Comparison of ENCODE assay signal across 19 cellular contexts in genomic region chr21:16181024-16181423, GRCh38.
DNase-seq lines count a peak whose midpoint lies in the region; ATAC-seq and TF ChIP-seq lines count a peak whose summit lies in the region.
"Had no signal": no experiment of that assay in that cellular context is flagged by ENCODE, and none has a peak within 500 bp of the region (broad histone marks: within the 10 kb centered on the region; RNA-seq: fewer than 3 reads in every experiment).

No MANE protein-coding gene starts in this region.

- H4K20me1 ChIP-seq in GM23338 (replicated peaks; ENCODE audit: insufficient read depth): no peaks in the 10 kb centered on the region

- no peaks in the 10 kb centered on the region for H3K9me3 Mint-ChIP-seq in GM23338
- no peaks in the 10 kb centered on the region for H3K9me3 Mint-ChIP-seq in osteocyte (ENCODE audit: unreplicated experiment)
- H3K9me3 Mint-ChIP-seq: CD8-positive, alpha-beta T cell; T-cell had no signal

- H3K36me3 ChIP-seq in GM23338 (ENCODE audit: insufficient read depth): no peaks in the 10 kb centered on the region

- TF ChIP-seq CTCF in GM23338 (conservative IDR thresholded peaks at IDR 0.05; ENCODE audit: low read depth in 2 of 2) (no peak), astrocyte of the cerebellum (IDR thresholded peaks at IDR 0.05; ENCODE audit: low read depth, low read length, missing control alignments) (no peak), fibroblast of the aortic adventitia (IDR thresholded peaks at IDR 0.05; ENCODE audit: insufficient read depth, low read length) (no peak), osteocyte (IDR thresholded peaks at IDR 0.05) (no peak)

- POLR2A ChIA-PET in HEK293T (lab: Yijun Ruan, JAX): interaction anchor here (1.2 kb wide), 1 partner anchor 21 kb away, joined by 3 read pairs; no protein-coding TSS in a partner anchor

- H3K27ac ChIP-seq in GM23338 (ENCODE audit: low read depth): no peak overlapping the region

- H3K4me3 ChIP-seq in GM23338 (no peak overlapping the region), astrocyte of the cerebellum (ENCODE audit: low read depth, low read length) (no peak overlapping the region), fibroblast of the aortic adventitia (ENCODE audit: low read depth, low read length) (no peak overlapping the region)

- H3K27me3 ChIP-seq in GM23338 (ENCODE audit: insufficient read depth): no peaks in the 10 kb centered on the region

- no peaks in the 10 kb centered on the region for H3K9me2 ChIP-seq in GM23338 (ENCODE audit: insufficient read depth)

- no peaks in the 10 kb centered on the region for H3F3A ChIP-seq in GM23338 (replicated peaks; ENCODE audit: low read depth)

- in situ Hi-C loops in astrocyte of the cerebellum (cut with HindIII; ENCODE audit: low sequenced_read_pairs): no loop called here

- H3K4me1 Mint-ChIP-seq in GM23338: peaks cover 25% of the 10 kb centered on the region
- peaks cover 22% of the 10 kb centered on the region for H3K4me1 Mint-ChIP-seq in osteocyte (ENCODE audit: unreplicated experiment)
- H3K4me1 Mint-ChIP-seq: immature natural killer cell, T-cell had no signal

- H3K4me3 Mint-ChIP-seq in GM23338: no peak overlapping the region
- no peak overlapping the region for H3K4me3 Mint-ChIP-seq in osteocyte (ENCODE audit: unreplicated experiment)
- H3K4me3 Mint-ChIP-seq: CD8-positive, alpha-beta T cell; immature natural killer cell; T-cell had no signal

- H3K36me3 Mint-ChIP-seq in GM23338 (ENCODE audit: low read depth) (no peaks in the 10 kb centered on the region), osteocyte (ENCODE audit: unreplicated experiment) (no peaks in the 10 kb centered on the region)
- H3K36me3 Mint-ChIP-seq: CD8-positive, alpha-beta T cell; immature natural killer cell; T-cell had no signal

- ATAC-seq in GM23338: no peak
- no peak for ATAC-seq in HG03378 (IDR thresholded peaks at IDR 0.05; ENCODE audit: unreplicated experiment)
- ATAC-seq: CD8-positive, alpha-beta T cell; esophagus mucosa; T-cell had no signal

- H3K27ac Mint-ChIP-seq in GM23338 (peak overlapping the region; percentile 62; the same call in 1 of the 2 replicates), osteocyte (ENCODE audit: unreplicated experiment) (peak overlapping the region; percentile 63)
- H3K27ac Mint-ChIP-seq: CD8-positive, alpha-beta T cell; immature natural killer cell; T-cell had no signal

- H3K4me1 ChIP-seq in GM23338 (ENCODE audit: insufficient read depth): no peaks in the 10 kb centered on the region; the same call in 1 of the 2 replicates

- CTCF ChIA-PET in HEK293T (lab: Yijun Ruan, JAX): no interaction called here

- no peak for DNase-seq in GM23338 (ENCODE audit: low spot score)
- peak; percentile 58 for DNase-seq in astrocyte of the cerebellum (ENCODE audit: low read depth)
- DNase-seq in fibroblast of the aortic adventitia (ENCODE audit: low read depth): peak; percentile 58
- no peak for DNase-seq in osteocyte (ENCODE audit: extremely low spot score, unreplicated experiment)
- DNase-seq in epidermal melanocyte (ENCODE audit: insufficient read length, low spot score): no peak
- DNase-seq in HK-2 (ENCODE audit: unreplicated experiment): no peak
- DNase-seq in HEK293T (ENCODE audit: extremely low spot score): no peak
- DNase-seq: activated CD4-positive, alpha-beta T cell treated with anti-CD3 and anti-CD28 coated beads, Interleukin-2, amount 50 U/mL, for 1 hour; activated naive CD4-positive, alpha-beta T cell; CD8-positive, alpha-beta T cell; DMS79 treated with DMSO at 0.1 percent for 48 hours; head of caudate nucleus; immature natural killer cell; NCI-H2081; NCI-H524 treated with DMSO at 0.1 percent for 48 hours; SHP77; T-cell had no signal

- no peak overlapping the region for H3K4me2 ChIP-seq in GM23338

- H3K27me3 Mint-ChIP-seq in GM23338 (ENCODE audit: insufficient read depth, low read depth, poor library complexity): peaks cover 2% of the 10 kb centered on the region
- H3K27me3 Mint-ChIP-seq in osteocyte (ENCODE audit: unreplicated experiment): no peaks in the 10 kb centered on the region

- H2AFZ ChIP-seq in GM23338: no peak overlapping the region

- H3K79me2 ChIP-seq in GM23338 (replicated peaks; ENCODE audit: insufficient read depth): no peaks in the 10 kb centered on the region

TF ChIP-seq in GM23338, 12 proteins besides CTCF, POLR2A, EP300 and RAD21 (continues in another document):
- TF ChIP-seq NANOG (IDR thresholded peaks at IDR 0.05; ENCODE audit: borderline replicate concordance) (no peak), ZNF331 (CRISPR knock-in tag; IDR thresholded peaks at IDR 0.05; ENCODE audit: low read depth) (no peak)

TF ChIP-seq in HEK293T, 16 proteins besides CTCF, POLR2A, EP300 and RAD21:
- TF ChIP-seq HDGF (IDR thresholded peaks at IDR 0.05; ENCODE audit: borderline replicate concordance) (no peak), FOXK2 (IDR thresholded peaks at IDR 0.05) (no peak), SP1 (IDR thresholded peaks at IDR 0.05) (no peak), ARNT (IDR thresholded peaks at IDR 0.05) (no peak), FOXA1 (IDR thresholded peaks at IDR 0.05) (no peak), ELF4 (IDR thresholded peaks at IDR 0.05) (no peak), CTBP1 (IDR thresholded peaks at IDR 0.05; ENCODE audit: borderline replicate concordance) (no peak), L3MBTL2 (conservative IDR thresholded peaks at IDR 0.05) (no peak), FOXM1 (IDR thresholded peaks at IDR 0.05; ENCODE audit: borderline replicate concordance) (no peak), ZNF384 (IDR thresholded peaks at IDR 0.05) (no peak), BHLHE40 (IDR thresholded peaks at IDR 0.05; ENCODE audit: borderline replicate concordance) (no peak), SUZ12 (IDR thresholded peaks at IDR 0.05) (no peak), PKNOX1 (IDR thresholded peaks at IDR 0.05) (no peak)

Comparison
In these comparisons a context has a peak if more than half of its experiments do, and no peak if none do; other contexts are left out.
1. DNase-seq: peak in astrocyte of the cerebellum (single experiment) and fibroblast of the aortic adventitia (single experiment); none in GM23338 (single experiment), osteocyte (single experiment), epidermal melanocyte (single experiment), HK-2 (single experiment) and HEK293T (single experiment).